Comparison of ENCODE assay signal across 18 cellular contexts in genomic region chr15:67335534-67336222, GRCh38.
DNase-seq lines count a peak whose midpoint lies in the region; ATAC-seq, FAIRE-seq and TF ChIP-seq lines count a peak whose summit lies in the region.
"Had no signal": no experiment of that assay in that cellular context is flagged by ENCODE, and none has a peak within 500 bp of the region (broad histone marks: within the 10 kb centered on the region; RNA-seq: fewer than 3 reads in every experiment).

No MANE protein-coding gene starts in this region.

- WGBS in A549 (ENCODE audit: missing lambda C conversion rate): 54% methylated on average over 2 of the region's 2 CpGs

- peak in 1 of 2 experiments; percentile 47; a peak in 1 of 6 replicates for ATAC-seq in A549
- ATAC-seq: HCT116 had no signal

- no peak overlapping the region for H3K27ac ChIP-seq in A549
- no peak overlapping the region for H3K27ac ChIP-seq in RWPE1
- H3K27ac ChIP-seq in epithelial cell of prostate: no peak overlapping the region
- no peak overlapping the region for H3K27ac ChIP-seq in coronary artery
- H3K27ac ChIP-seq: GM23248, SJCRH30 had no signal

- FAIRE-seq in A549 (lab: Jason Lieb, UNC): peak; percentile 92

- H3K4me3 ChIP-seq in A549: no peak overlapping the region
- H3K4me3 ChIP-seq in coronary artery: no peak overlapping the region
- H3K4me3 ChIP-seq: GM23248, SJCRH30 had no signal

- no peak for DNase-seq in A549 (ENCODE audit: low read depth in 1 of 2, low spot score in 1 of 2)
- DNase-seq in HPDE6-E6E7 (ENCODE audit: extremely low spot score): peak; percentile 14
- peak; percentile 17 for DNase-seq in RWPE1 (ENCODE audit: low spot score)
- DNase-seq in epithelial cell of prostate (ENCODE audit: low read depth, low spot score): peak; percentile 12
- no peak for DNase-seq in NCI-H345 treated with DMSO at 0.1 percent for 48 hours (lab: John Stamatoyannopoulos, UW; ENCODE audit: unreplicated experiment)
- DNase-seq in NCI-H1694 treated with DMSO at 0.1 percent for 48 hours (lab: John Stamatoyannopoulos, UW): no peak
- DNase-seq in NCI-H1105 (lab: John Stamatoyannopoulos, UW): no peak
- DNase-seq in coronary artery (ENCODE audit: low spot score): no peak
- DNase-seq: ACHN, COR-L47, GM23248, NCI-H1417, NCI-H2029, NCI-H2171 treated with DMSO at 0.1 percent for 48 hours, NCI-H524, RPMI8226, SJCRH30 had no signal

- H3K9me3 ChIP-seq in A549: no peaks in the 10 kb centered on the region
- H3K9me3 ChIP-seq: SJCRH30 had no signal

- H3K4me1 ChIP-seq in A549: no peaks in the 10 kb centered on the region
- H3K4me1 ChIP-seq: SJCRH30 had no signal

- no peak for TF ChIP-seq POLR2A in A549 (IDR thresholded peaks at IDR 0.05; ENCODE audit: low read length)

- no peak overlapping the region for H3K4me2 ChIP-seq in A549

- no peak for TF ChIP-seq EP300 in A549 (IDR thresholded peaks at IDR 0.05)

- CTCF ChIA-PET in A549 (lab: Yijun Ruan, JAX) (no interaction called here), RWPE1 (lab: Yijun Ruan, JAX) (interaction anchor here (0.6 kb wide), 1 partner anchor 389 kb away, joined by 4 read pairs; no protein-coding TSS in a partner anchor)

- no peak for TF ChIP-seq RAD21 in A549 (conservative IDR thresholded peaks at IDR 0.05 in 1 of 2, IDR thresholded peaks at IDR 0.05 in 1 of 2)

- TF ChIP-seq CTCF in A549 (IDR thresholded peaks at IDR 0.05) (no peak), RWPE1 (conservative IDR thresholded peaks at IDR 0.05; ENCODE audit: low read depth) (no peak), coronary artery (IDR thresholded peaks at IDR 0.05) (no peak)

- POLR2A ChIA-PET in A549 (lab: Yijun Ruan, JAX) (no interaction called here), RWPE1 (lab: Yijun Ruan, JAX; ENCODE audit: low non-redundant PET) (no interaction called here)

TF ChIP-seq in A549, 52 proteins besides CTCF, POLR2A, EP300 and RAD21:
- TF ChIP-seq NFE2L2 (conservative IDR thresholded peaks at IDR 0.05; ENCODE audit: low read length): no peak
- TF ChIP-seq CEBPB (IDR thresholded peaks at IDR 0.05): peak; percentile 23 to 41; a peak in 2 of 4 replicates

Comparison
In these comparisons a context has a peak if more than half of its experiments do, and no peak if none do; other contexts are left out.
1. DNase-seq: peak in HPDE6-E6E7 (single experiment), RWPE1 (single experiment) and epithelial cell of prostate (single experiment); none in A549 (0 of 2), NCI-H345 treated with DMSO at 0.1 percent for 48 hours (single experiment), NCI-H1694 treated with DMSO at 0.1 percent for 48 hours (single experiment), NCI-H1105 (single experiment) and coronary artery (single experiment).